12 cellular contexts compared by ENCODE assay signal in genomic region chr1:6547301-6547700, GRCh38. TPM values are rescaled to one million over a fixed set of nuclear protein-coding genes. Genes with fewer than 3 reads are reported as not detected.
DNase-seq lines count a peak whose midpoint lies in the region; ATAC-seq and TF ChIP-seq lines count a peak whose summit lies in the region.
"Had no signal": no experiment of that assay in that cellular context is flagged by ENCODE, and none has a peak within 500 bp of the region (broad histone marks: within the 10 kb centered on the region; RNA-seq: fewer than 3 reads in every experiment).

No MANE protein-coding gene starts in this region.

- H3K4me3 ChIP-seq in CD8-positive, alpha-beta T cell (ENCODE audit: low read depth, low read length), result no peak overlapping the region
- H3K4me3 ChIP-seq in astrocyte of the cerebellum (ENCODE audit: low read depth, low read length), result no peak overlapping the region
- H3K4me3 ChIP-seq: SJSA1 had no signal

- CTCF ChIA-PET in CD8-positive, alpha-beta T cell (lab: Charles Lee), result interaction anchor here (1.0 kb wide), 1 partner anchor 11 kb away, joined by 3 read pairs; no protein-coding TSS in a partner anchor

- ATAC-seq in CD8-positive, alpha-beta T cell, result no peak
- ATAC-seq: natural killer cell treated with Interleukin-12 subunit alpha and Interleukin-12 subunit beta and Interleukin-15 and Interleukin-18, amount 100 ng/mL, for 72 hours had no signal

- no peaks in the 10 kb centered on the region for H3K27me3 Mint-ChIP-seq in CD8-positive, alpha-beta T cell (ENCODE audit: low read depth)
- H3K27me3 Mint-ChIP-seq in HFFc6 (ENCODE audit: insufficient read depth), result no peaks in the 10 kb centered on the region; the same call in 1 of the 2 replicates
- H3K27me3 Mint-ChIP-seq: natural killer cell treated with Interleukin-12 subunit alpha and Interleukin-12 subunit beta and Interleukin-15 and Interleukin-18, amount 100 ng/mL, for 72 hours had no signal

- peaks cover 26% of the 10 kb centered on the region for H3K4me1 ChIP-seq in CD8-positive, alpha-beta T cell (ENCODE audit: insufficient read depth, low read length)
- H3K4me1 ChIP-seq: SJSA1 had no signal

- peaks cover 34% of the 10 kb centered on the region for H3K4me1 Mint-ChIP-seq in CD8-positive, alpha-beta T cell (ENCODE audit: low read depth)
- H3K4me1 Mint-ChIP-seq in HFFc6 (ENCODE audit: low read depth), result peaks cover 27% of the 10 kb centered on the region

- no peaks in the 10 kb centered on the region for H3K27me3 ChIP-seq in CD8-positive, alpha-beta T cell (ENCODE audit: insufficient read depth, low read length)
- H3K27me3 ChIP-seq: SJSA1 had no signal

- TF ChIP-seq CTCF in CD8-positive, alpha-beta T cell (IDR thresholded peaks at IDR 0.05), result no peak
- TF ChIP-seq CTCF in HFFc6 (IDR thresholded peaks at IDR 0.05) (peak; percentile 42), astrocyte of the cerebellum (IDR thresholded peaks at IDR 0.05; ENCODE audit: low read depth, low read length, missing control alignments) (peak; percentile 23)

- peak overlapping the region; percentile 90 for H3K27ac Mint-ChIP-seq in CD8-positive, alpha-beta T cell
- no peak overlapping the region; the same call in 1 of the 2 replicates for H3K27ac Mint-ChIP-seq in HFFc6

- peak overlapping the region; percentile 24 for H3K27ac ChIP-seq in CD8-positive, alpha-beta T cell (ENCODE audit: low read depth, low read length)
- H3K27ac ChIP-seq: SJSA1 had no signal

- no peaks in the 10 kb centered on the region for H3K9me3 Mint-ChIP-seq in CD8-positive, alpha-beta T cell
- no peaks in the 10 kb centered on the region for H3K9me3 Mint-ChIP-seq in HFFc6
- H3K9me3 Mint-ChIP-seq: natural killer cell treated with Interleukin-12 subunit alpha and Interleukin-12 subunit beta and Interleukin-15 and Interleukin-18, amount 100 ng/mL, for 72 hours had no signal

- H3K36me3 Mint-ChIP-seq in CD8-positive, alpha-beta T cell, result peaks cover 70% of the 10 kb centered on the region
- peaks cover 25% of the 10 kb centered on the region for H3K36me3 Mint-ChIP-seq in HFFc6 (ENCODE audit: low read depth)

- peaks cover 28% of the 10 kb centered on the region for H3K36me3 ChIP-seq in CD8-positive, alpha-beta T cell (ENCODE audit: insufficient read depth, low read length)

- in situ Hi-C loops in astrocyte of the cerebellum (cut with HindIII; ENCODE audit: low sequenced_read_pairs), result no loop called here

- POLR2A ChIA-PET in CD8-positive, alpha-beta T cell (lab: Charles Lee), result no interaction called here

- H3K4me3 Mint-ChIP-seq in CD8-positive, alpha-beta T cell, result no peak overlapping the region
- no peak overlapping the region for H3K4me3 Mint-ChIP-seq in HFFc6
- H3K4me3 Mint-ChIP-seq: natural killer cell treated with Interleukin-12 subunit alpha and Interleukin-12 subunit beta and Interleukin-15 and Interleukin-18, amount 100 ng/mL, for 72 hours had no signal

- H3K9me3 ChIP-seq in CD8-positive, alpha-beta T cell (ENCODE audit: low read length), result no peaks in the 10 kb centered on the region
- H3K9me3 ChIP-seq: SJSA1 had no signal

- no peak for DNase-seq in CD8-positive, alpha-beta T cell
- DNase-seq in HFFc6, result no peak
- peak; percentile 4 for DNase-seq in astrocyte of the cerebellum (ENCODE audit: low read depth)
- peak; percentile 35 for DNase-seq in kidney tubule cell (ENCODE audit: low spot score)
- DNase-seq in NCI-H226, result no peak
- DNase-seq in nucleus accumbens (lab: John Stamatoyannopoulos, UW), result no peak
- no peak for DNase-seq in OCI-M2 (lab: John Stamatoyannopoulos, UW; ENCODE audit: unreplicated experiment)
- DNase-seq: DND-41, MV-4-11, NCI-H748 treated with DMSO at 0.1 percent for 48 hours had no signal

- intact Hi-C loops in CD8-positive, alpha-beta T cell (cut with DNase I, micrococcal nuclease), result loop anchor here in 1 of 2 experiments (2.0 kb wide), 1 partner anchor 60 kb away; no protein-coding TSS in a partner anchor

RNA-seq across cellular contexts. Expression of gene NOL9, which starts 7.0 kb away (rescaled TPM):
- 10 to 100 TPM; 67.9 to 71.8 TPM for total RNA-seq in CD8-positive, alpha-beta T cell
- 10 to 100 TPM; 26.4 to 36.4 (median 33.4) TPM for total RNA-seq in HFFc6 (2021; fragmentation: NEBNext Ultra II Directional; extraction: Animal tissue kit (Norgen Biotek cat#: 25700))

RNA-seq across cellular contexts. Expression of gene TAS1R1, which starts 7.8 kb away (rescaled TPM):
- total RNA-seq in CD8-positive, alpha-beta T cell, result not detected
- total RNA-seq in HFFc6 (2021; fragmentation: NEBNext Ultra II Directional; extraction: Animal tissue kit (Norgen Biotek cat#: 25700)), result not detected
- total RNA-seq: natural killer cell treated with Interleukin-12 subunit alpha and Interleukin-12 subunit beta and Interleukin-15 and Interleukin-18, amount 100 ng/mL, for 72 hours; SJSA1 had no signal

RNA-seq across cellular contexts. Expression of gene ZBTB48, which starts 32.5 kb away (rescaled TPM):
- 10 to 100 TPM; 31.9 to 35.0 TPM for total RNA-seq in CD8-positive, alpha-beta T cell
- total RNA-seq in HFFc6 (2021; fragmentation: NEBNext Ultra II Directional; extraction: Animal tissue kit (Norgen Biotek cat#: 25700)), result 10 to 100 TPM; 10.0 to 15.1 (median 11.3) TPM

RNA-seq across cellular contexts. Expression of gene KLHL21, which starts 55.4 kb away (rescaled TPM):
- total RNA-seq in CD8-positive, alpha-beta T cell, result 10 to 100 TPM; 33.3 to 33.4 TPM
- total RNA-seq in HFFc6 (2021; fragmentation: NEBNext Ultra II Directional; extraction: Animal tissue kit (Norgen Biotek cat#: 25700)), result 10 to 100 TPM; 21.1 to 31.5 (median 22.6) TPM

RNA-seq across cellular contexts. Expression of gene PLEKHG5, which starts 55.8 kb away (rescaled TPM):
- total RNA-seq in CD8-positive, alpha-beta T cell, result 1 to 10 TPM; 4.0 to 5.0 TPM
- 1 to 10 TPM; 6.4 to 7.2 (median 6.6) TPM for total RNA-seq in HFFc6 (2021; fragmentation: NEBNext Ultra II Directional; extraction: Animal tissue kit (Norgen Biotek cat#: 25700))

Comparison
In these comparisons a context has a peak if more than half of its experiments do, and no peak if none do; other contexts are left out.
1. DNase-seq: peak in astrocyte of the cerebellum (single experiment) and kidney tubule cell (single experiment); none in CD8-positive, alpha-beta T cell (0 of 7), HFFc6 (single experiment), NCI-H226 (single experiment), nucleus accumbens (0 of 56) and OCI-M2 (single experiment).